Comparison of ENCODE assay signal across 23 cellular contexts in genomic region chr12:11136075-11136474, GRCh38. TPM values are rescaled to one million over a fixed set of nuclear protein-coding genes. Genes with fewer than 3 reads are reported as not detected.
DNase-seq lines count a peak whose midpoint lies in the region; ATAC-seq, FAIRE-seq and TF ChIP-seq lines count a peak whose summit lies in the region.
"Had no signal": no experiment of that assay in that cellular context is flagged by ENCODE, and none has a peak within 500 bp of the region (broad histone marks: within the 10 kb centered on the region; RNA-seq: fewer than 3 reads in every experiment).

No MANE protein-coding gene starts in this region.

- peak overlapping the region; percentile 54 for H3K27ac Mint-ChIP-seq in activated T-helper 17 cell treated with anti-CD3 and anti-CD28 coated beads, Interleukin-2, amount 50 U/mL, for 72 hours
- H3K27ac Mint-ChIP-seq: CD8-positive, alpha-beta T cell; HFFc6 had no signal

- no peaks in the 10 kb centered on the region for H3K9me3 Mint-ChIP-seq in activated T-helper 17 cell treated with anti-CD3 and anti-CD28 coated beads, Interleukin-2, amount 50 U/mL, for 72 hours
- H3K9me3 Mint-ChIP-seq: HFFc6 had no signal

- H3K4me3 ChIP-seq in OCI-LY7 (ENCODE audit: low read depth, low read length, poor library complexity, severe bottlenecking), result no peak overlapping the region

- peak; percentile 10 for DNase-seq in CD1c-positive myeloid dendritic cell (ENCODE audit: extremely low spot score)
- no peak for DNase-seq in GM12891 (ENCODE audit: insufficient read length, low spot score)
- DNase-seq in OCI-LY7 (ENCODE audit: low spot score), result no peak
- no peak for DNase-seq in sciatic nerve (ENCODE audit: low spot score)
- DNase-seq: BE2C; CD8-positive, alpha-beta T cell; DMS79 treated with DMSO at 0.1 percent for 48 hours; HFFc6; NCI-H1092 treated with DMSO at 0.1 percent for 48 hours; NCI-H1694; NCI-H2107; NCI-H226; NCI-H69; NK-92 treated with Interleukin-12 subunit alpha and Interleukin-12 subunit beta, amount 100 ng/mL, for 24 hours had no signal

- no TSS peak for BruUV-seq in OCI-LY7 (replicated peaks; lab: Mats Ljungman, UMichigan)

- no peaks in the 10 kb centered on the region for H3K4me1 ChIP-seq in OCI-LY7 (ENCODE audit: insufficient read depth, low read length, poor library complexity, severe bottlenecking)
- H3K4me1 ChIP-seq: BE2C had no signal

- H3K27ac ChIP-seq in OCI-LY7 (ENCODE audit: low read depth, low read length, poor library complexity, severe bottlenecking), result no peak overlapping the region

- H3K9me3 ChIP-seq in OCI-LY7 (ENCODE audit: low read length), result no peaks in the 10 kb centered on the region
- H3K9me3 ChIP-seq: BE2C had no signal

- no peaks in the 10 kb centered on the region for H3K9me2 ChIP-seq in OCI-LY7 (ENCODE audit: insufficient read depth, low read length)

- peaks cover 21% of the 10 kb centered on the region for H3K4me1 Mint-ChIP-seq in activated T-helper 17 cell treated with anti-CD3 and anti-CD28 coated beads, Interleukin-2, amount 50 U/mL, for 72 hours

- H3K27me3 Mint-ChIP-seq in activated T-helper 17 cell treated with anti-CD3 and anti-CD28 coated beads, Interleukin-2, amount 50 U/mL, for 72 hours, result no peaks in the 10 kb centered on the region

- peaks cover 18% of the 10 kb centered on the region; the same call in 1 of the 2 replicates for H3K79me2 ChIP-seq in OCI-LY7 (ENCODE audit: insufficient read depth, low read depth, low read length)

- peaks cover 15% of the 10 kb centered on the region for H3K36me3 Mint-ChIP-seq in activated T-helper 17 cell treated with anti-CD3 and anti-CD28 coated beads, Interleukin-2, amount 50 U/mL, for 72 hours (ENCODE audit: low read depth)

- no peak overlapping the region for H2AFZ ChIP-seq in OCI-LY7 (ENCODE audit: low read length)

- TF ChIP-seq POLR2A in GM12891 (IDR thresholded peaks at IDR 0.05; ENCODE audit: low read depth, low read length), result no peak

- FAIRE-seq in GM12891 (lab: Jason Lieb, UNC), result no peak
- FAIRE-seq: D721Med, G401.6, H1, HTR-8/SVneo had no signal

- H4K20me1 ChIP-seq in OCI-LY7 (ENCODE audit: insufficient read depth, low read length), result no peaks in the 10 kb centered on the region

- ATAC-seq in HG02885 (IDR thresholded peaks at IDR 0.05; ENCODE audit: poor library complexity, unreplicated experiment) (peak; percentile 47), sciatic nerve (no peak), HG03045 (IDR thresholded peaks at IDR 0.05; ENCODE audit: unreplicated experiment) (no peak)
- ATAC-seq in activated T-helper 17 cell treated with anti-CD3 and anti-CD28 coated beads, Interleukin-2, amount 50 U/mL, for 72 hours (replicated peaks), result peak; percentile 88
- ATAC-seq: CD8-positive, alpha-beta T cell; Panc1; Right ventricle myocardium inferior had no signal

- CTCF ChIA-PET in OCI-LY7 (lab: Charles Lee; ENCODE audit: unreplicated experiment), result no interaction called here

- intact Hi-C loops in OCI-LY7 (cut with micrococcal nuclease; ENCODE audit: unreplicated experiment), result no loop called here
- intact Hi-C loops in sciatic nerve (cut with DNase I), result no loop called here

- no peak for TF ChIP-seq CTCF in OCI-LY7 (conservative IDR thresholded peaks at IDR 0.05; ENCODE audit: low read length)

- POLR2A ChIA-PET in OCI-LY7 (lab: Charles Lee), result no interaction called here

- H3K36me3 ChIP-seq in OCI-LY7 (ENCODE audit: insufficient read depth, low read length), result 0 out of 2 replicates have a peak, but pooled peaks cover 4% of the 10 kb centered on the region
- H3K36me3 ChIP-seq: BE2C had no signal

- H3K4me2 ChIP-seq in OCI-LY7 (ENCODE audit: low read length), result no peak overlapping the region

- no peak overlapping the region for H3K4me3 Mint-ChIP-seq in activated T-helper 17 cell treated with anti-CD3 and anti-CD28 coated beads, Interleukin-2, amount 50 U/mL, for 72 hours
- H3K4me3 Mint-ChIP-seq: CD8-positive, alpha-beta T cell; HFFc6 had no signal

TF ChIP-seq in GM12891, 5 proteins besides CTCF, POLR2A, EP300 and RAD21:
- peak; percentile 63 for TF ChIP-seq SPI1 (IDR thresholded peaks at IDR 0.05; ENCODE audit: low read depth, low read length)
- TF ChIP-seq PAX5 (IDR thresholded peaks at IDR 0.05; ENCODE audit: insufficient read depth, low read length, severe bottlenecking), result no peak

RNA-seq across cellular contexts. Expression of gene TAS2R30, which starts 1.6 kb away (rescaled TPM):
- polyA plus RNA-seq in GM12891 (2012; ENCODE audit: low read depth, missing spikeins), result not detected
- 1 to 10 TPM; 4.0 to 6.0 TPM for total RNA-seq in activated T-helper 17 cell treated with anti-CD3 and anti-CD28 coated beads, Interleukin-2, amount 50 U/mL, for 72 hours
- total RNA-seq in OCI-LY7 (2014; rRNA removed; shearing (Covaris generic)), result 4.1 and 5.4 TPM in 2 replicates
- total RNA-seq in OCI-LY7 (2022) (6.0 and 6.5 TPM in 2 replicates), sciatic nerve (8.1 TPM)

RNA-seq across cellular contexts. Expression of gene SMIM10L1, which starts 34.9 kb away (rescaled TPM):
- 6.6 TPM for polyA plus RNA-seq in GM12891 (2012; ENCODE audit: low read depth, missing spikeins)
- total RNA-seq in activated T-helper 17 cell treated with anti-CD3 and anti-CD28 coated beads, Interleukin-2, amount 50 U/mL, for 72 hours, result 1 to 10 TPM; 8.2 to 9.7 TPM
- total RNA-seq in OCI-LY7 (2014; rRNA removed; shearing (Covaris generic)), result 5.8 and 8.4 TPM in 2 replicates
- total RNA-seq in OCI-LY7 (2022) (6.9 and 7.8 TPM in 2 replicates), sciatic nerve (8.9 TPM)

RNA-seq across cellular contexts. Expression of gene TAS2R43, which starts 44.0 kb away (rescaled TPM):
- polyA plus RNA-seq in GM12891 (2012; ENCODE audit: low read depth, missing spikeins), result not detected
- 1 to 10 TPM; 1.9 TPM for total RNA-seq in activated T-helper 17 cell treated with anti-CD3 and anti-CD28 coated beads, Interleukin-2, amount 50 U/mL, for 72 hours
- total RNA-seq in OCI-LY7 (2014; rRNA removed; shearing (Covaris generic)), result 3.1 and 4.7 TPM in 2 replicates
- total RNA-seq in OCI-LY7 (2022) (3.0 and 3.1 TPM in 2 replicates), sciatic nerve (1.7 TPM)
- total RNA-seq: H1, HFFc6, Right ventricle myocardium inferior had no signal

RNA-seq across cellular contexts. Expression of gene TAS2R42, which starts 50.7 kb away (rescaled TPM):
- not detected for polyA plus RNA-seq in GM12891 (2012; ENCODE audit: low read depth, missing spikeins)
- total RNA-seq in activated T-helper 17 cell treated with anti-CD3 and anti-CD28 coated beads, Interleukin-2, amount 50 U/mL, for 72 hours, result not detected
- total RNA-seq in OCI-LY7 (2014; rRNA removed; shearing (Covaris generic)), result not detected in 2 replicates
- total RNA-seq in OCI-LY7 (2022), result not detected in 2 replicates
- total RNA-seq in sciatic nerve, result not detected
- total RNA-seq: CD8-positive, alpha-beta T cell; H1; HFFc6; Right ventricle myocardium inferior had no signal
- polyA plus RNA-seq: H1 had no signal

Comparison
In these comparisons a context has a peak if more than half of its experiments do, and no peak if none do; other contexts are left out.
1. ATAC-seq: peak in HG02885 (single experiment) and activated T-helper 17 cell treated with anti-CD3 and anti-CD28 coated beads, Interleukin-2, amount 50 U/mL, for 72 hours (single experiment); none in sciatic nerve (single experiment) and HG03045 (single experiment).